Comparison of ENCODE assay signal across 7 cellular contexts in genomic region chr17:39928868-39929651, GRCh38. TPM values are rescaled to one million over a fixed set of nuclear protein-coding genes. Genes with fewer than 3 reads are reported as not detected.
A peak's percentile ranks its signal among the peaks of the same experiment; 100 is the strongest.
DNase-seq lines count a peak whose midpoint lies in the region; ATAC-seq and TF ChIP-seq lines count a peak whose summit lies in the region.

No MANE protein-coding gene starts in this region.

- no peak for TF ChIP-seq CTCF in fibroblast of mammary gland (conservative IDR thresholded peaks at IDR 0.05; ENCODE audit: control insufficient read depth, insufficient read depth, low read depth, low read length)

- H3K4me3 ChIP-seq in fibroblast of mammary gland (ENCODE audit: control insufficient read depth, low read depth, low read length): no peak overlapping the region
- H3K4me3 ChIP-seq in skin epidermis: no peak overlapping the region

- ATAC-seq in GM19395 (IDR thresholded peaks at IDR 0.05; ENCODE audit: unreplicated experiment): no peak

- peak overlapping the region in 12 of 21 experiments; percentile 6 to 90 (median 54) for H3K27ac ChIP-seq in skin epidermis

- peak; percentile 35 for DNase-seq in H4 (ENCODE audit: low spot score)
- peak; percentile 94 for DNase-seq in SIG-M5 (lab: John Stamatoyannopoulos, UW)
- DNase-seq in fibroblast of mammary gland (ENCODE audit: low read depth): peak; percentile 95
- DNase-seq in T-helper 9 cell: no peak
- no peak for DNase-seq in mucosa of gallbladder (ENCODE audit: low spot score)

RNA-seq across cellular contexts. Expression of gene LRRC3C, which starts 1.5 kb away (rescaled TPM):
- total RNA-seq in H4 (2014; rRNA removed; shearing (Covaris generic)): not detected in 2 replicates
- total RNA-seq in mucosa of gallbladder: not detected

RNA-seq across cellular contexts. Expression of gene ORMDL3, which starts 1.7 kb away (rescaled TPM):
- total RNA-seq in H4 (2014; rRNA removed; shearing (Covaris generic)): 21.8 and 24.0 TPM in 2 replicates
- 73.6 TPM for total RNA-seq in mucosa of gallbladder

RNA-seq across cellular contexts. Expression of gene GSDMB, which starts 10.6 kb away (rescaled TPM):
- 0.10 TPM in 1 of 2 replicates, not detected in the other for total RNA-seq in H4 (2014; rRNA removed; shearing (Covaris generic))
- total RNA-seq in mucosa of gallbladder: 26.9 TPM

RNA-seq across cellular contexts. Expression of gene GSDMA, which starts 33.7 kb away (rescaled TPM):
- not detected in 2 replicates for total RNA-seq in H4 (2014; rRNA removed; shearing (Covaris generic))
- total RNA-seq in mucosa of gallbladder: not detected

RNA-seq across cellular contexts. Expression of gene PSMD3, which starts 51.5 kb away (rescaled TPM):
- total RNA-seq in H4 (2014; rRNA removed; shearing (Covaris generic)): 165 and 172 TPM in 2 replicates
- total RNA-seq in mucosa of gallbladder: 69.5 TPM

Comparison
In these comparisons a context has a peak if more than half of its experiments do, and no peak if none do; other contexts are left out.
1. DNase-seq: peak in H4 (single experiment), SIG-M5 (single experiment) and fibroblast of mammary gland (single experiment); none in T-helper 9 cell (single experiment) and mucosa of gallbladder (single experiment).
2. RNA of gene GSDMB, which starts 10.6 kb away (total RNA-seq): 26.9 TPM in mucosa of gallbladder (single experiment); 0.10 TPM in H4; every median in the first group is over 10 times any median in the second.